29 cellular contexts compared by ENCODE assay signal in genomic region chr9:28921857-28922500, GRCh38.
"Had no signal": no experiment of that assay in that cellular context is flagged by ENCODE, and none has a peak within 500 bp of the region (broad histone marks: within the 10 kb centered on the region; RNA-seq: fewer than 3 reads in every experiment).

No MANE protein-coding gene starts in this region.

- H3K36me3 ChIP-seq: ascending aorta, SJCRH30 had no signal

- H3K4me1 Mint-ChIP-seq: activated CD4-positive, alpha-beta T cell treated with anti-CD3 and anti-CD28 coated beads, Interleukin-2, amount 10 ng/mL, durations not matched to agents 7 days and 5 days; activated naive CD8-positive, alpha-beta T cell treated with anti-CD3 and anti-CD28 coated beads, Interleukin-2, amount 50 U/mL, for 24 hours had no signal

- DNase-seq: activated CD4-positive, alpha-beta memory T cell treated with anti-CD3 and anti-CD28 coated beads for 36 hours; activated CD4-positive, alpha-beta T cell treated with anti-CD3 and anti-CD28 coated beads, Interleukin-2, amount 10 ng/mL, durations not matched to agents 7 days and 5 days; activated CD4-positive, CD25-positive, alpha-beta regulatory T cell; activated CD8-positive, alpha-beta memory T cell treated with anti-CD3 and anti-CD28 coated beads, Interleukin-2, amount 50 U/mL, for 4 hours; activated naive CD4-positive, alpha-beta T cell treated with Interleukin-2 at 50 U/mL for 16 hours; activated naive CD8-positive, alpha-beta T cell treated with anti-CD3 and anti-CD28 coated beads, Interleukin-2, amount 50 U/mL, for 24 hours; activated T-cell treated with anti-CD3 and anti-CD28 coated beads, Interleukin-2, amount 50 U/mL, for 72 hours; amniotic stem cell; body of pancreas; central memory CD4-positive, alpha-beta T cell; IMR-90; KBM-7; NCI-H1048; NCI-H146; NCI-H1930; NCI-H2107; NCI-H226; NCI-H526 treated with DMSO at 0.1 percent for 48 hours; NK-92 treated with Interleukin-12 subunit alpha and Interleukin-12 subunit beta, amount 100 ng/mL, for 24 hours; OCI-M1; Right ventricle myocardium superior; SJCRH30 had no signal

- H3K27me3 Mint-ChIP-seq: activated CD4-positive, alpha-beta memory T cell treated with anti-CD3 and anti-CD28 coated beads for 36 hours; activated CD4-positive, alpha-beta T cell treated with anti-CD3 and anti-CD28 coated beads, Interleukin-2, amount 10 ng/mL, durations not matched to agents 7 days and 5 days; activated naive CD8-positive, alpha-beta T cell treated with anti-CD3 and anti-CD28 coated beads, Interleukin-2, amount 50 U/mL, for 24 hours had no signal

- H3K27ac ChIP-seq: ascending aorta, body of pancreas, RWPE1, SJCRH30, VCaP had no signal

- ATAC-seq: activated naive CD4-positive, alpha-beta T cell treated with anti-CD3 and anti-CD28 coated beads, Interleukin-2, amount 50 U/mL, for 72 hours; activated naive CD8-positive, alpha-beta T cell treated with anti-CD3 and anti-CD28 coated beads, Interleukin-2, amount 50 U/mL, for 24 hours; activated T-cell treated with anti-CD3 and anti-CD28 coated beads, Interleukin-2, amount 50 U/mL, for 72 hours; body of pancreas; Panc1; SK-N-SH treated with all-trans-retinoic acid at 6 μM for 48 hours had no signal

- H3K9me3 ChIP-seq: ascending aorta, body of pancreas, SJCRH30 had no signal

- H3K4me1 ChIP-seq: ascending aorta, body of pancreas, SJCRH30 had no signal

- H3K4me3 Mint-ChIP-seq: activated CD4-positive, alpha-beta memory T cell treated with anti-CD3 and anti-CD28 coated beads for 36 hours; activated CD4-positive, alpha-beta T cell treated with anti-CD3 and anti-CD28 coated beads, Interleukin-2, amount 10 ng/mL, durations not matched to agents 7 days and 5 days; activated naive CD8-positive, alpha-beta T cell treated with anti-CD3 and anti-CD28 coated beads, Interleukin-2, amount 50 U/mL, for 24 hours; activated T-cell treated with anti-CD3 and anti-CD28 coated beads, Interleukin-2, amount 50 U/mL, for 72 hours; T-helper 1 cell treated with Interleukin-12 subunit alpha and Interleukin-12 subunit beta and Interleukin-4 antibody, amounts not matched to agents 30 μg/mL and 1 μg/mL, for 36 hours had no signal

- H3K4me3 ChIP-seq: ascending aorta, body of pancreas, SJCRH30 had no signal

- H3K27me3 ChIP-seq: ascending aorta, body of pancreas, SJCRH30 had no signal

- H3K27ac Mint-ChIP-seq: activated CD4-positive, alpha-beta memory T cell treated with anti-CD3 and anti-CD28 coated beads for 36 hours; activated CD4-positive, alpha-beta T cell treated with anti-CD3 and anti-CD28 coated beads, Interleukin-2, amount 10 ng/mL, durations not matched to agents 7 days and 5 days; activated naive CD4-positive, alpha-beta T cell treated with anti-CD3 and anti-CD28 coated beads, Interleukin-2, amount 50 U/mL, for 72 hours; activated naive CD8-positive, alpha-beta T cell treated with anti-CD3 and anti-CD28 coated beads, Interleukin-2, amount 50 U/mL, for 24 hours; activated T-cell treated with anti-CD3 and anti-CD28 coated beads, Interleukin-2, amount 50 U/mL, for 72 hours; T-helper 1 cell treated with Interleukin-12 subunit alpha and Interleukin-12 subunit beta and Interleukin-4 antibody, amounts not matched to agents 30 μg/mL and 1 μg/mL, for 36 hours had no signal

- H3K9me3 Mint-ChIP-seq: activated CD4-positive, alpha-beta T cell treated with anti-CD3 and anti-CD28 coated beads, Interleukin-2, amount 10 ng/mL, durations not matched to agents 7 days and 5 days; activated naive CD8-positive, alpha-beta T cell treated with anti-CD3 and anti-CD28 coated beads, Interleukin-2, amount 50 U/mL, for 24 hours; T-helper 1 cell treated with Interleukin-12 subunit alpha and Interleukin-12 subunit beta and Interleukin-4 antibody, amounts not matched to agents 30 μg/mL and 1 μg/mL, for 36 hours had no signal

- H3K36me3 Mint-ChIP-seq: activated CD4-positive, alpha-beta memory T cell treated with anti-CD3 and anti-CD28 coated beads for 36 hours; activated naive CD4-positive, alpha-beta T cell treated with anti-CD3 and anti-CD28 coated beads, Interleukin-2, amount 50 U/mL, for 72 hours had no signal
